ENCODE assay signal across 19 cellular contexts in the genomic region with DNA sequence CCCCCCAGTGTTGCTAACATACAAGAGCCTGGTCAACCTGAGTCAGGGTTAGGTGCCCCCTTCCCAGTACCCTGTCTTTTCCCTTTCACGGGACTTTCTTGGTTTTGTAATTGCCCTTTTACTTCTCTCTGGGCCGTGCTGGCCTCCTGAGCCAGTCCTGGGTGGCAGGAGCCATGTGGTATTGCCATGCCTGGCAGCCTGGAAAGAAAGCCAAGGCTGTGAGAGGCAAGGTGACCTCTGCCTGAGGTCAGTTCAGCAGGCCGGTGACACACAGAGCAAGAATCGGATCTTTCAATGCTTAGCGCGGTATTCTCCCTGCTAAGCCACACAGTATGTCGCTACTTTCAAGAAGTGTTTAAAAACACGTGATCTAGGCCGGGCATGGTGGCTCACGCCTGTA. TPM values are rescaled to one million over a fixed set of nuclear protein-coding genes. Genes with fewer than 3 reads are reported as not detected.
DNase-seq lines count a peak whose midpoint lies in the region; ATAC-seq and TF ChIP-seq lines count a peak whose summit lies in the region.
"Had no signal": no experiment of that assay in that cellular context is flagged by ENCODE, and none has a peak within 500 bp of the region (broad histone marks: within the 10 kb centered on the region; RNA-seq: fewer than 3 reads in every experiment).

No MANE protein-coding gene starts in this region.

- H3K9me2 ChIP-seq in Karpas-422 (replicated peaks; ENCODE audit: insufficient read depth, low read length) = no peaks in the 10 kb centered on the region

- no peaks in the 10 kb centered on the region for H3K9me3 Mint-ChIP-seq in activated T-cell treated with anti-CD3 and anti-CD28 coated beads, Interleukin-2, amount 50 U/mL, for 4 hours
- H3K9me3 Mint-ChIP-seq: CD4-positive, CD25-positive, alpha-beta regulatory T cell; GM23338; HFFc6 had no signal

- no peak overlapping the region for H3K4me3 Mint-ChIP-seq in activated T-cell treated with anti-CD3 and anti-CD28 coated beads, Interleukin-2, amount 50 U/mL, for 4 hours
- H3K4me3 Mint-ChIP-seq: CD4-positive, CD25-positive, alpha-beta regulatory T cell; GM23338; HFFc6 had no signal

- H3K4me1 ChIP-seq in right cardiac atrium (ENCODE audit: control insufficient read depth, insufficient read depth, low read length) (no peaks in the 10 kb centered on the region), Karpas-422 (ENCODE audit: low read length) (peaks cover 13% of the 10 kb centered on the region), right lobe of liver (peaks cover 0 to 20% (median 0%) of the 10 kb centered on the region in 4 donors)
- H3K4me1 ChIP-seq: HAP-1 had no signal

- intact Hi-C loops in Right ventricle myocardium inferior (cut with DNase I) (no loop called here), right cardiac atrium (cut with DNase I) (no loop called here), left ventricle myocardium superior (cut with micrococcal nuclease) (no loop called here), right lobe of liver (cut with DNase I) (no loop called here)

- H3K79me2 ChIP-seq in Karpas-422 (ENCODE audit: low read length) = no peaks in the 10 kb centered on the region

- H3K27ac ChIP-seq in right cardiac atrium (ENCODE audit: low read length) = no peak overlapping the region
- H3K27ac ChIP-seq in Karpas-422 (ENCODE audit: low read length) = no peak overlapping the region
- H3K27ac ChIP-seq in right lobe of liver = peak overlapping the region; percentile 66 to 86 (median 86)

- peak overlapping the region; percentile 30 for H3K4me2 ChIP-seq in Karpas-422 (ENCODE audit: low read depth, low read length, poor library complexity, severe bottlenecking)
- H3K4me2 ChIP-seq: GM23338 had no signal

- H3K27me3 ChIP-seq in right cardiac atrium (ENCODE audit: control insufficient read depth, insufficient read depth) = no peaks in the 10 kb centered on the region
- no peaks in the 10 kb centered on the region for H3K27me3 ChIP-seq in Karpas-422 (ENCODE audit: low read length)
- no peaks in the 10 kb centered on the region for H3K27me3 ChIP-seq in right lobe of liver
- H3K27me3 ChIP-seq: BLaER1 treated with 17β-estradiol and CSF1 and Interleukin-3, amounts not matched to agents 10 nM and 100 nM had no signal

- H3K36me3 ChIP-seq in Karpas-422 (ENCODE audit: insufficient read depth, low read length) = no peaks in the 10 kb centered on the region
- no peaks in the 10 kb centered on the region for H3K36me3 ChIP-seq in right lobe of liver
- H3K36me3 ChIP-seq: BLaER1 treated with 17β-estradiol and CSF1 and Interleukin-3, amounts not matched to agents 10 nM and 100 nM; HAP-1 had no signal

- H3K9ac ChIP-seq in Karpas-422 (ENCODE audit: low read length) = no peak overlapping the region
- H3K9ac ChIP-seq: BLaER1 treated with 17β-estradiol and CSF1 and Interleukin-3, amounts not matched to agents 10 nM and 100 nM had no signal

- H2AFZ ChIP-seq in Karpas-422 (ENCODE audit: low read length) = no peak overlapping the region; the same call in 1 of the 2 replicates

- ATAC-seq in Right ventricle myocardium inferior (peak; percentile 83), right cardiac atrium (no peak), left ventricle myocardium superior (peak; percentile 96), right lobe of liver (peak; percentile 89 to 93 (median 90))
- no peak for ATAC-seq in activated T-cell treated with anti-CD3 and anti-CD28 coated beads, Interleukin-2, amount 50 U/mL, for 4 hours
- ATAC-seq: GM12878, GM23338 had no signal

- H3K36me3 Mint-ChIP-seq in activated T-cell treated with anti-CD3 and anti-CD28 coated beads, Interleukin-2, amount 50 U/mL, for 4 hours (ENCODE audit: insufficient read depth) = no peaks in the 10 kb centered on the region
- H3K36me3 Mint-ChIP-seq: CD4-positive, CD25-positive, alpha-beta regulatory T cell had no signal

- H3K9me3 ChIP-seq in right cardiac atrium (ENCODE audit: control insufficient read depth, low read length) (no peaks in the 10 kb centered on the region), Karpas-422 (ENCODE audit: low read length) (no peaks in the 10 kb centered on the region), right lobe of liver (no peaks in the 10 kb centered on the region)
- H3K9me3 ChIP-seq: HAP-1 had no signal

- TF ChIP-seq POLR2A in right lobe of liver (IDR thresholded peaks at IDR 0.05) = no peak

- peaks cover 8% of the 10 kb centered on the region for H3K27me3 Mint-ChIP-seq in activated T-cell treated with anti-CD3 and anti-CD28 coated beads, Interleukin-2, amount 50 U/mL, for 4 hours (ENCODE audit: low read depth)

- no peak overlapping the region for H3K4me3 ChIP-seq in right cardiac atrium (ENCODE audit: low read length)
- H3K4me3 ChIP-seq in Karpas-422 (ENCODE audit: low read length) = no peak overlapping the region
- H3K4me3 ChIP-seq in right lobe of liver = peak overlapping the region in 2 of 3 donors; percentile 26 to 39
- H3K4me3 ChIP-seq: BLaER1 treated with 17β-estradiol and CSF1 and Interleukin-3, amounts not matched to agents 10 nM and 100 nM; GM12878; GM23338; HAP-1 had no signal

- 93% methylated on average over 10 of the region's 10 CpGs for WGBS in right cardiac atrium
- WGBS in right lobe of liver (ENCODE audit: insufficient coverage, low coverage, low lambda C conversion rate, missing lambda C conversion rate) = 38% methylated on average over 5 of the region's 10 CpGs

- H4K20me1 ChIP-seq in Karpas-422 (ENCODE audit: insufficient read depth, low read depth, low read length) = no peaks in the 10 kb centered on the region
- H4K20me1 ChIP-seq: BLaER1 treated with 17β-estradiol and CSF1 and Interleukin-3, amounts not matched to agents 10 nM and 100 nM had no signal

- peaks cover 24% of the 10 kb centered on the region for H3K4me1 Mint-ChIP-seq in activated T-cell treated with anti-CD3 and anti-CD28 coated beads, Interleukin-2, amount 50 U/mL, for 4 hours (ENCODE audit: low read depth)
- H3K4me1 Mint-ChIP-seq: GM23338 had no signal

- DNase-seq in Right ventricle myocardium inferior (ENCODE audit: missing footprints) (no peak), right cardiac atrium (no peak), Karpas-422 (no peak), left ventricle myocardium superior (peak; percentile 60), right lobe of liver (peak; percentile 71 to 89 (median 86)), COLO829 (ENCODE audit: low spot score) (no peak), NCI-H1417 treated with DMSO at 0.1 percent for 48 hours (lab: John Stamatoyannopoulos, UW) (no peak)
- DNase-seq in activated T-cell treated with anti-CD3 and anti-CD28 coated beads, Interleukin-2, amount 50 U/mL, for 4 hours = no peak
- DNase-seq: ACHN; Calu3; CD4-positive, CD25-positive, alpha-beta regulatory T cell; DMS 273 treated with DMSO at 0.1 percent for 48 hours; HFFc6 had no signal

- no peak for TF ChIP-seq CTCF in right lobe of liver (IDR thresholded peaks at IDR 0.05)

RNA-seq across cellular contexts. Expression of a gene that starts 52.3 kb away (rescaled TPM):
- not detected for total RNA-seq in Right ventricle myocardium inferior
- total RNA-seq in right cardiac atrium = not detected
- not detected for polyA plus RNA-seq in right cardiac atrium
- total RNA-seq in Karpas-422 (2014; rRNA removed; shearing (Covaris generic); ENCODE audit: low replicate concordance) = not detected in 2 replicates
- not detected for total RNA-seq in left ventricle myocardium superior
- total RNA-seq in right lobe of liver = not detected
- total RNA-seq in activated T-cell treated with anti-CD3 and anti-CD28 coated beads, Interleukin-2, amount 50 U/mL, for 4 hours = not detected
- total RNA-seq: A172; Calu3; CD4-positive, CD25-positive, alpha-beta regulatory T cell; Daoy; GM12878; GM23338; HFFc6 had no signal
- polyA plus RNA-seq: CD4-positive, CD25-positive, alpha-beta regulatory T cell; GM12878; GM23338 had no signal

Comparison
In these comparisons a context has a peak if more than half of its experiments do, and no peak if none do; other contexts are left out.
1. ATAC-seq: peak in Right ventricle myocardium inferior (single experiment), left ventricle myocardium superior (single experiment) and right lobe of liver (4 of 4); none in right cardiac atrium (0 of 2) and activated T-cell treated with anti-CD3 and anti-CD28 coated beads, Interleukin-2, amount 50 U/mL, for 4 hours (0 of 2).
2. DNase-seq: peak in left ventricle myocardium superior (single experiment) and right lobe of liver (3 of 3); none in Right ventricle myocardium inferior (single experiment), right cardiac atrium (0 of 3), Karpas-422 (single experiment), COLO829 (single experiment), NCI-H1417 treated with DMSO at 0.1 percent for 48 hours (single experiment) and activated T-cell treated with anti-CD3 and anti-CD28 coated beads, Interleukin-2, amount 50 U/mL, for 4 hours (single experiment).
3. H3K27ac ChIP-seq: peak in right lobe of liver (3 of 3); none in right cardiac atrium (single experiment) and Karpas-422 (single experiment).
4. H3K4me3 ChIP-seq: peak in right lobe of liver (2 of 3); none in right cardiac atrium (single experiment) and Karpas-422 (single experiment).